Comparison of ENCODE assay signal across 20 cellular contexts in genomic region chr2:29259221-29259620, GRCh38.
"Had no signal": no experiment of that assay in that cellular context is flagged by ENCODE, and none has a peak within 500 bp of the region (broad histone marks: within the 10 kb centered on the region; RNA-seq: fewer than 3 reads in every experiment).

No MANE protein-coding gene starts in this region.

- H3K4me3 ChIP-seq: esophagus muscularis mucosa, gastrocnemius medialis, left lung, skin epidermis, tibial nerve, uterus had no signal

- ATAC-seq: activated naive CD8-positive, alpha-beta T cell treated with anti-CD3 and anti-CD28 coated beads, Interleukin-2, amount 50 U/mL, for 24 hours; activated T-helper 17 cell treated with anti-CD3 and anti-CD28 coated beads, Interleukin-2, amount 50 U/mL, for 72 hours; gastrocnemius medialis; left lung; naive thymus-derived CD4-positive, alpha-beta T cell had no signal

- H3K9me3 Mint-ChIP-seq: activated naive CD4-positive, alpha-beta T cell treated with anti-CD3 and anti-CD28 coated beads for 36 hours; activated naive CD8-positive, alpha-beta T cell treated with anti-CD3 and anti-CD28 coated beads, Interleukin-2, amount 50 U/mL, for 24 hours; activated T-helper 17 cell treated with anti-CD3 and anti-CD28 coated beads, Interleukin-2, amount 50 U/mL, for 72 hours had no signal

- H3K4me3 Mint-ChIP-seq: activated naive CD4-positive, alpha-beta T cell treated with anti-CD3 and anti-CD28 coated beads for 36 hours; activated naive CD8-positive, alpha-beta T cell treated with anti-CD3 and anti-CD28 coated beads, Interleukin-2, amount 50 U/mL, for 24 hours; activated T-helper 17 cell treated with anti-CD3 and anti-CD28 coated beads, Interleukin-2, amount 50 U/mL, for 72 hours; naive thymus-derived CD4-positive, alpha-beta T cell had no signal

- H3K27me3 ChIP-seq: gastrocnemius medialis, tibial nerve, uterus had no signal

- H3K9me3 ChIP-seq: gastrocnemius medialis, left lung, tibial nerve, uterus had no signal

- H3K27ac ChIP-seq: esophagus muscularis mucosa, gastrocnemius medialis, left lung, skin epidermis, tibial nerve, uterus had no signal

- H3K36me3 Mint-ChIP-seq: naive thymus-derived CD4-positive, alpha-beta T cell had no signal

- DNase-seq: activated CD4-positive, alpha-beta T cell treated with anti-CD3 and anti-CD28 coated beads, Interleukin-2, amount 50 U/mL, for 4 hours; activated CD4-positive, CD25-positive, alpha-beta regulatory T cell treated with anti-CD3 and anti-CD28 coated beads, Interleukin-2, amount 50 U/mL, for 72 hours; activated naive CD4-positive, alpha-beta T cell treated with anti-CD3 and anti-CD28 coated beads for 36 hours; activated naive CD8-positive, alpha-beta T cell treated with anti-CD3 and anti-CD28 coated beads, Interleukin-2, amount 50 U/mL, for 24 hours; gastrocnemius medialis; left lung; mammary epithelial cell; naive thymus-derived CD4-positive, alpha-beta T cell; retina; stimulated activated CD4-positive, alpha-beta T cell treated with anti-CD3 and anti-CD28 coated beads, Interleukin-15, amount 100 ng/mL, for 24 hours; stimulated activated CD4-positive, alpha-beta T cell treated with anti-CD3 and anti-CD28 coated beads, Interleukin-4, amount 100 ng/mL, for 1 hour; stimulated activated naive CD4-positive, alpha-beta T cell treated with Interleukin-2 at 50 U/mL for 16 hours; substantia nigra; T-helper 1 cell; T1000; uterus had no signal

- H3K27ac Mint-ChIP-seq: activated naive CD4-positive, alpha-beta T cell treated with anti-CD3 and anti-CD28 coated beads for 36 hours; activated naive CD8-positive, alpha-beta T cell treated with anti-CD3 and anti-CD28 coated beads, Interleukin-2, amount 50 U/mL, for 24 hours; activated T-helper 17 cell treated with anti-CD3 and anti-CD28 coated beads, Interleukin-2, amount 50 U/mL, for 72 hours; naive thymus-derived CD4-positive, alpha-beta T cell had no signal

- H3K36me3 ChIP-seq: esophagus muscularis mucosa, gastrocnemius medialis, left lung, tibial nerve, uterus had no signal

- H3K4me1 Mint-ChIP-seq: activated naive CD8-positive, alpha-beta T cell treated with anti-CD3 and anti-CD28 coated beads, Interleukin-2, amount 50 U/mL, for 24 hours; naive thymus-derived CD4-positive, alpha-beta T cell had no signal

- H3K4me1 ChIP-seq: esophagus muscularis mucosa, gastrocnemius medialis, left lung, tibial nerve, uterus had no signal
